ENCODE assay signal across 11 cellular contexts in genomic region chr17:42809250-42809649, GRCh38. TPM values are rescaled to one million over a fixed set of nuclear protein-coding genes. Genes with fewer than 3 reads are reported as not detected.
DNase-seq lines count a peak whose midpoint lies in the region; ATAC-seq and TF ChIP-seq lines count a peak whose summit lies in the region.
"Had no signal": no experiment of that assay in that cellular context is flagged by ENCODE, and none has a peak within 500 bp of the region (broad histone marks: within the 10 kb centered on the region; RNA-seq: fewer than 3 reads in every experiment).

No MANE protein-coding gene starts in this region.

- no peaks in the 10 kb centered on the region for H3K79me2 ChIP-seq in mammary epithelial cell (ENCODE audit: insufficient read depth, low read length)

- H3K36me3 ChIP-seq in mammary epithelial cell (ENCODE audit: insufficient read depth, low read length), result peaks cover 9% of the 10 kb centered on the region
- H3K36me3 ChIP-seq in uterus, result no peaks in the 10 kb centered on the region
- H3K36me3 ChIP-seq in vagina, result peaks cover 0 to 41% of the 10 kb centered on the region in 2 donors

- no peak overlapping the region for H3K4me3 ChIP-seq in mammary epithelial cell (replicated peaks in 1 of 3; ENCODE audit: insufficient read depth in 1 of 3, low read depth in 2 of 3, low read length in 3 of 3)
- no peak overlapping the region for H3K4me3 ChIP-seq in uterus
- no peak overlapping the region for H3K4me3 ChIP-seq in vagina

- TF ChIP-seq CTCF in mammary epithelial cell (conservative IDR thresholded peaks at IDR 0.05 in 1 of 2, IDR thresholded peaks at IDR 0.05 in 1 of 2; ENCODE audit: extremely low read depth in 1 of 2, insufficient read depth in 1 of 2, low read depth in 1 of 2, low read length in 2 of 2) (no peak), uterus (IDR thresholded peaks at IDR 0.05) (no peak), vagina (IDR thresholded peaks at IDR 0.05) (no peak)

- H3K4me1 ChIP-seq in mammary epithelial cell (ENCODE audit: insufficient read depth, low read length) (no peaks in the 10 kb centered on the region), uterus (no peaks in the 10 kb centered on the region), vagina (no peaks in the 10 kb centered on the region)

- DNase-seq in activated CD8-positive, alpha-beta memory T cell treated with anti-CD3 and anti-CD28 coated beads, Interleukin-2, amount 50 U/mL, for 48 hours, result peak; percentile 22
- DNase-seq in activated CD8-positive, alpha-beta memory T cell treated with anti-CD3 and anti-CD28 coated beads for 24 hours, result no peak
- DNase-seq in mammary epithelial cell (peak; percentile 66), left lobe of liver (ENCODE audit: low spot score) (peak; percentile 63), uterus (peak; percentile 37 to 42), DMS53 (lab: John Stamatoyannopoulos, UW) (no peak), HuH-7.5 (ENCODE audit: low spot score) (no peak), vagina (ENCODE audit: extremely low spot score in 2 of 2) (no peak)
- DNase-seq: ACHN, NCI-H748 treated with DMSO at 0.1 percent for 48 hours, retina had no signal

- ATAC-seq in left lobe of liver, result peak; percentile 92

- no peak overlapping the region for H3K9ac ChIP-seq in mammary epithelial cell (ENCODE audit: insufficient read depth, low read length)

- H3K4me2 ChIP-seq in mammary epithelial cell (ENCODE audit: insufficient read depth, low read depth, low read length), result no peak overlapping the region

- dilution Hi-C loops in mammary epithelial cell (cut with HindIII; ENCODE audit: low sequenced_read_pairs), result no loop called here

- no peaks in the 10 kb centered on the region for H4K20me1 ChIP-seq in mammary epithelial cell (ENCODE audit: insufficient read depth, low read length)

- TF ChIP-seq POLR2A in uterus (IDR thresholded peaks at IDR 0.05) (no peak), vagina (IDR thresholded peaks at IDR 0.05) (no peak)

- H3K27me3 ChIP-seq in mammary epithelial cell (ENCODE audit: insufficient read depth, low read length) (no peaks in the 10 kb centered on the region), uterus (no peaks in the 10 kb centered on the region), vagina (no peaks in the 10 kb centered on the region)

- 31% methylated on average over 3 of the region's 3 CpGs for WGBS in mammary epithelial cell (ENCODE audit: low coverage, missing lambda C conversion rate)

- intact Hi-C loops in mammary epithelial cell (cut with micrococcal nuclease) (no loop called here), uterus (cut with DNase I; ENCODE audit: low total_unique reads) (no loop called here), vagina (cut with DNase I) (no loop called here)

- H3K9me3 ChIP-seq in mammary epithelial cell (replicated peaks; ENCODE audit: insufficient read depth, low read length), result no peaks in the 10 kb centered on the region
- no peaks in the 10 kb centered on the region for H3K9me3 ChIP-seq in uterus
- H3K9me3 ChIP-seq in vagina, result no peaks in the 10 kb centered on the region

- in situ Hi-C loops in mammary epithelial cell (cut with MboI; ENCODE audit: low sequenced_read_pairs in 2 of 2), result loop anchor here in 1 of 2 donors (25.0 kb wide), 1 partner anchor 222 kb away; the partner anchor contains the start of gene PSMC3IP

- no peak overlapping the region for H2AFZ ChIP-seq in mammary epithelial cell (ENCODE audit: low read depth, low read length)

- CTCF ChIA-PET in mammary epithelial cell (lab: Charles Lee; ENCODE audit: low non-redundant PET), result no interaction called here

- no TSS peak for BruUV-seq in mammary epithelial cell (replicated peaks; lab: Mats Ljungman, UMichigan)

- no peak overlapping the region for H3K27ac ChIP-seq in mammary epithelial cell (ENCODE audit: insufficient read depth, low read depth, low read length)
- H3K27ac ChIP-seq in uterus, result no peak overlapping the region
- H3K27ac ChIP-seq in vagina, result no peak overlapping the region

RNA-seq across cellular contexts. Expression of gene CNTD1, which starts 10.6 kb away (rescaled TPM):
- under 1 TPM in 1 of 2 donors, not detected in 1; under 0.01 TPM for total RNA-seq in mammary epithelial cell
- not detected for polyA plus RNA-seq in mammary epithelial cell
- polyA minus RNA-seq in mammary epithelial cell, result not detected
- total RNA-seq in left lobe of liver, result not detected
- total RNA-seq in uterus, result 1 to 10 TPM in 1 of 4 donors, under 1 TPM in 1, not detected in 2; 0.69 to 1.2 TPM
- not detected for total RNA-seq in vagina

RNA-seq across cellular contexts. Expression of gene COA3, which starts 10.7 kb away (rescaled TPM):
- 10 to 100 TPM; 31.5 to 49.1 TPM for total RNA-seq in mammary epithelial cell
- 96.7 TPM for polyA plus RNA-seq in mammary epithelial cell
- 107 TPM for polyA minus RNA-seq in mammary epithelial cell
- total RNA-seq in left lobe of liver, result 62.9 TPM
- 100 to 1,000 TPM in 1 of 4 donors, 10 to 100 TPM in 3; 40.9 to 100 (median 51.8) TPM for total RNA-seq in uterus
- 89.4 TPM for total RNA-seq in vagina

RNA-seq across cellular contexts. Expression of gene BECN1, which starts 14.8 kb away (rescaled TPM):
- 10 to 100 TPM; 90.7 to 99.5 TPM for total RNA-seq in mammary epithelial cell
- 61.7 TPM for polyA plus RNA-seq in mammary epithelial cell
- 36.7 TPM for polyA minus RNA-seq in mammary epithelial cell
- total RNA-seq in left lobe of liver, result 37.6 TPM
- 100 to 1,000 TPM in 1 of 4 donors, 10 to 100 TPM in 3; 42.6 to 108 (median 72.6) TPM for total RNA-seq in uterus
- 111 TPM for total RNA-seq in vagina

RNA-seq across cellular contexts. Expression of gene PSME3, which starts 23.9 kb away (rescaled TPM):
- total RNA-seq in mammary epithelial cell (100 to 1,000 TPM in 1 of 2 donors, 10 to 100 TPM in 1; 93.5 to 186 TPM), left lobe of liver (40.7 TPM), uterus (10 to 100 TPM in 3 of 4 donors, 1 to 10 TPM in 1; 9.7 to 74.3 (median 46.0) TPM), vagina (70.0 TPM)
- 168 TPM for polyA plus RNA-seq in mammary epithelial cell
- 236 TPM for polyA minus RNA-seq in mammary epithelial cell

RNA-seq across cellular contexts. Expression of gene WNK4, which starts 28.8 kb away (rescaled TPM):
- under 1 TPM in 1 of 2 donors, not detected in 1; 0.75 TPM for total RNA-seq in mammary epithelial cell
- 0.11 TPM for polyA plus RNA-seq in mammary epithelial cell
- polyA minus RNA-seq in mammary epithelial cell, result not detected
- total RNA-seq in left lobe of liver, result 0.53 TPM
- 1 to 10 TPM in 1 of 4 donors, under 1 TPM in 2, not detected in 1; under 0.01 to 1.7 (median 0.34) TPM for total RNA-seq in uterus
- total RNA-seq in vagina, result 1.2 TPM

Comparison
In these comparisons a context has a peak if more than half of its experiments do, and no peak if none do; other contexts are left out.
1. DNase-seq: peak in activated CD8-positive, alpha-beta memory T cell treated with anti-CD3 and anti-CD28 coated beads, Interleukin-2, amount 50 U/mL, for 48 hours (single experiment), mammary epithelial cell (single experiment), left lobe of liver (single experiment) and uterus (2 of 2); none in activated CD8-positive, alpha-beta memory T cell treated with anti-CD3 and anti-CD28 coated beads for 24 hours (single experiment), DMS53 (single experiment), HuH-7.5 (single experiment) and vagina (0 of 2).